Comparison of ENCODE assay signal across 31 cellular contexts in the genomic region with DNA sequence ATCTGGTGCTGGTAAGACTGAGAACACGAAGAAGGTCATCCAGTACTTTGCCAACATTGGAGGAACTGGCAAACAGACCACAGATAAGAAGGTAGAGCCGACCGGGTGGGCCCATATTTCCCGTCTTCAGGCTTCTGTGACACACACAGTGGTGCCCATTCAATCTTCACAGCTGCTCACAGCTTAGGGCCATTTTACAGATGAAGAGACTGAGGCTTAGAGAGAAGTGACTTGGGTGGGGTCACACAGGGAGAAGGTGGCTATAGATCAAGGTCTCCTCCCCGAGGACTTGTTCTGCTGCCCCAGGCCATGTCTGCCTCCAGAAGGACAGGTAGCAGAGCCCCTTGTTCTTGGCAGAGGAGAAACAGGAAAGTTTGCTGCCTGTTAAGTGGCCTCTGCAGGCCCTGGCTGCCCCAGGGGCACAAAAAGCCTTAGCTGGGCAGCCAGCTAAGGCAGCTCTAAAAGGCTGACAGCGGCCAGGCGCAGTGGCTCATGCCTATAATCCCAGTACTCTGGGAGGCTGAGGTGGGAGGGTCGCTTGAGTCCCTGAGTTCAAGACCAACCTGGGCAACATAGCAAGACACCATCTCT. TPM values are rescaled to one million over a fixed set of nuclear protein-coding genes. Genes with fewer than 3 reads are reported as not detected.
"Had no signal": no experiment of that assay in that cellular context is flagged by ENCODE, and none has a peak within 500 bp of the region (broad histone marks: within the 10 kb centered on the region; RNA-seq: fewer than 3 reads in every experiment).

No MANE protein-coding gene starts in this region.

- H3K27me3 ChIP-seq: suprapubic skin, testis, thyroid gland, tibial artery, tibial nerve, transverse colon, upper lobe of left lung, upper lobe of right lung, uterus, vagina had no signal

- H3K36me3 ChIP-seq: stomach, suprapubic skin, thoracic aorta, thyroid gland, tibial artery, tibial nerve, transverse colon, upper lobe of left lung, upper lobe of right lung, uterus, vagina had no signal

- ATAC-seq: stimulated activated effector memory CD8-positive, alpha-beta T cell treated with anti-CD3 and anti-CD28 coated beads, Interleukin-12 subunit alpha, Interleukin-12 subunit beta, amount 100 ng/mL, for 72 hours; stimulated activated memory B cell treated with anti-CD40 and anti-IgM and Interleukin-4, amounts not matched to agents 10 μg/mL and 1 μg/mL and 100 μg/mL, for 72 hours; stimulated activated naive B cell treated with anti-CD40 and anti-IgM and Interleukin-4, amounts not matched to agents 10 μg/mL and 1 μg/mL and 100 μg/mL, for 72 hours; stimulated activated naive CD8-positive, alpha-beta T cell treated with anti-CD3 and anti-CD28 coated beads, Interleukin-15, amount 100 ng/mL, for 72 hours; stimulated activated naive CD8-positive, alpha-beta T cell treated with anti-CD3 and anti-CD28 coated beads, Interleukin-15, Interleukin-2, amounts not matched to agents 100 U/mL and 50 U/mL, for 24 hours; upper lobe of right lung had no signal

- H3K27ac ChIP-seq: stomach, suprapubic skin, testis, thoracic aorta, thyroid gland, tibial artery, tibial nerve, transverse colon, upper lobe of left lung, upper lobe of right lung, uterus, vagina had no signal

- DNase-seq: stimulated activated CD4-positive, alpha-beta T cell treated with anti-CD3 and anti-CD28 coated beads, Interleukin-2, amount 100 ng/mL, for 48 hours; stimulated activated CD4-positive, alpha-beta T cell treated with anti-CD3 and anti-CD28 coated beads, Interleukin-4, amount 100 ng/mL, for 1 hour; stimulated activated CD4-positive, alpha-beta T cell treated with anti-CD3 and anti-CD28 coated beads, Interleukin-4, amount 100 ng/mL, for 24 hours; stimulated activated CD4-positive, alpha-beta T cell treated with anti-CD3 and anti-CD28 coated beads, Interleukin-4, amount 100 ng/mL, for 4 hours; stimulated activated CD8-positive, alpha-beta memory T cell treated with anti-CD3 and anti-CD28 coated beads, Interleukin-4, amount 100 ng/mL, for 48 hours; stimulated activated naive B cell treated with anti-CD40 and anti-IgM and Interleukin-4, amounts not matched to agents 10 μg/mL and 1 μg/mL and 100 μg/mL, for 72 hours; stimulated activated naive CD4-positive, alpha-beta T cell; stimulated activated naive CD4-positive, alpha-beta T cell treated with Interleukin-2 at 50 U/mL for 16 hours; stimulated activated naive CD8-positive, alpha-beta T cell treated with anti-CD3 and anti-CD28 coated beads, Interleukin-15, amount 100 ng/mL, for 72 hours; stimulated activated naive CD8-positive, alpha-beta T cell treated with anti-CD3 and anti-CD28 coated beads, Interleukin-15, Interleukin-2, amounts not matched to agents 100 U/mL and 50 U/mL, for 24 hours; stomach; substantia nigra; testis; thyroid gland; tibial artery; transverse colon; trophoblast cell; upper lobe of left lung; upper lobe of right lung; uterus had no signal

- H3K9me3 ChIP-seq: stomach, suprapubic skin, testis, thoracic aorta, thyroid gland, tibial artery, tibial nerve, transverse colon, upper lobe of left lung, upper lobe of right lung, uterus, vagina had no signal

- H3K4me1 ChIP-seq: stomach, testis, thyroid gland, tibial nerve, transverse colon, upper lobe of left lung, upper lobe of right lung, uterus, vagina had no signal

- H3K4me3 ChIP-seq: stomach, suprapubic skin, testis, thoracic aorta, thyroid gland, tibial artery, tibial nerve, transverse colon, upper lobe of left lung, upper lobe of right lung, uterus, vagina had no signal

- FAIRE-seq: urothelium cell line had no signal

RNA-seq across cellular contexts. Expression of a gene that starts 22.6 kb away (rescaled TPM):
- total RNA-seq: subcutaneous adipose tissue, suprapubic skin, temporal lobe, thoracic aorta, thyroid gland, tibial nerve, transverse colon, upper lobe of right lung, ureter, urinary bladder, uterus, vagina had no signal
- polyA plus RNA-seq: urinary bladder had no signal

RNA-seq across cellular contexts. Expression of a gene that starts 42.2 kb away (rescaled TPM):
- total RNA-seq: subcutaneous adipose tissue, suprapubic skin, temporal lobe, thoracic aorta, thyroid gland, ureter, urinary bladder, uterus, vagina had no signal
